40 cellular contexts compared by ENCODE assay signal in the genomic region with DNA sequence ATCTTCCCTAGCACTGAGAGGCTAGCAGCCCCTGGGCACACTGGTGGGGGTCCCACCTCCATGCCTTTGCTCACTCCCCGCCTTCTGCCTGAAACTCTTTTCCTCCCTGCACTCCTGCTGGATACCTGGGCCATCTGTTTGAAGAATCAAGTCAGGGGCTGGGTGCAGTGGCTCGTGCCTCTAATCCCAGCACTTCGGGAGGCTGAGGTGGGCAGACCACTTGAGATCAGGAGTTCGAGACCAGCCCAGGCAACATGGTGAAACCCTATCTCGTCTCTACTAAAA. TPM values are rescaled to one million over a fixed set of nuclear protein-coding genes. Genes with fewer than 3 reads are reported as not detected.
"Had no signal": no experiment of that assay in that cellular context is flagged by ENCODE, and none has a peak within 500 bp of the region (broad histone marks: within the 10 kb centered on the region; RNA-seq: fewer than 3 reads in every experiment).

No MANE protein-coding gene starts in this region.

- H3K36me3 ChIP-seq: adrenal gland, gastroesophageal sphincter, ovary, upper lobe of left lung had no signal

- H3K27me3 ChIP-seq: ovary, upper lobe of left lung had no signal

- ATAC-seq: body of pancreas; gastroesophageal sphincter; left cardiac atrium; left ventricle myocardium superior; mucosa of descending colon; sciatic nerve; stimulated activated memory B cell treated with anti-CD40 and anti-IgM and Interleukin-4, amounts not matched to agents 10 μg/mL and 1 μg/mL and 100 μg/mL, for 72 hours; stimulated activated naive CD8-positive, alpha-beta T cell treated with anti-CD3 and anti-CD28 coated beads, Interleukin-15, amount 100 ng/mL, for 72 hours; T-cell had no signal

- H3K27ac Mint-ChIP-seq: activated T-helper 1 cell treated with anti-CD3 and anti-CD28 coated beads, Interleukin-12 subunit alpha, Interleukin-12 subunit beta, Interleukin-2, Interleukin-4 antibody, amounts not matched to agents 30 ng/mL and 10 ng/mL and 1 ng/mL, durations not matched to agents 14 hours and 24 hours and 36 hours; nephron; progenitor cell of endocrine pancreas; stimulated activated memory B cell treated with anti-CD40 and anti-IgM and Interleukin-4, amounts not matched to agents 10 μg/mL and 1 μg/mL and 100 μg/mL, for 72 hours; T-helper 2 cell treated with Interferon-gamma antibody and Interleukin-4, amounts not matched to agents 5 μg/mL and 100 μg/mL, for 36 hours had no signal

- FAIRE-seq: colon, keratinocyte had no signal

- H3K4me3 Mint-ChIP-seq: activated naive CD4-positive, alpha-beta T cell treated with anti-CD3 and anti-CD28 coated beads for 36 hours; activated naive CD8-positive, alpha-beta T cell treated with anti-CD3 and anti-CD28 coated beads for 36 hours; activated T-helper 1 cell treated with anti-CD3 and anti-CD28 coated beads, Interleukin-12 subunit alpha, Interleukin-12 subunit beta, Interleukin-2, Interleukin-4 antibody, amounts not matched to agents 30 ng/mL and 10 ng/mL and 1 ng/mL, durations not matched to agents 14 hours and 24 hours and 36 hours; nephron; stimulated activated memory B cell treated with anti-CD40 and anti-IgM and Interleukin-4, amounts not matched to agents 10 μg/mL and 1 μg/mL and 100 μg/mL, for 72 hours; stimulated activated naive CD8-positive, alpha-beta T cell treated with anti-CD3 and anti-CD28 coated beads, Interleukin-15, amount 100 ng/mL, for 72 hours; T-helper 2 cell treated with Interferon-gamma antibody and Interleukin-4, amounts not matched to agents 5 μg/mL and 100 μg/mL, for 36 hours had no signal

- DNase-seq: activated CD4-positive, alpha-beta T cell treated with anti-CD3 and anti-CD28 coated beads for 4 hours; activated CD4-positive, alpha-beta T cell treated with anti-CD3 and anti-CD28 coated beads, Interleukin-2, amount 50 U/mL, for 4 hours; activated CD8-positive, alpha-beta memory T cell treated with anti-CD3 and anti-CD28 coated beads, Interleukin-2, amount 50 U/mL, for 4 hours; activated effector memory CD4-positive, alpha-beta T cell treated with anti-CD3 and anti-CD28 coated beads, Interleukin-2, amount 50 U/mL, for 16 hours; activated naive CD8-positive, alpha-beta T cell treated with anti-CD3 and anti-CD28 coated beads for 36 hours; activated T-cell treated with anti-CD3 and anti-CD28 coated beads, Interleukin-2, amount 50 U/mL, for 1 hour; adrenal gland; aorta; body of pancreas; effector CD8-positive, alpha-beta T cell; head of caudate nucleus; hippocampal formation; left cardiac atrium; left ventricle myocardium superior; mucosa of descending colon; ovary; stimulated activated CD4-positive, alpha-beta T cell treated with anti-CD3 and anti-CD28 coated beads, Interleukin-12 subunit alpha, Interleukin-12 subunit beta, amount 100 ng/mL, for 4 hours; stimulated activated CD4-positive, alpha-beta T cell treated with anti-CD3 and anti-CD28 coated beads, Interleukin-4, amount 100 ng/mL, for 24 hours; stimulated activated naive CD8-positive, alpha-beta T cell treated with anti-CD3 and anti-CD28 coated beads, Interleukin-15, amount 100 ng/mL, for 72 hours; substantia nigra; T-cell; upper lobe of left lung had no signal

- H3K9me3 ChIP-seq: adrenal gland, body of pancreas, gastroesophageal sphincter, mucosa of descending colon, ovary, upper lobe of left lung had no signal

- H3K27ac ChIP-seq: adrenal gland, body of pancreas, gastroesophageal sphincter, ovary, skin epidermis, upper lobe of left lung had no signal

- H3K36me3 Mint-ChIP-seq: activated naive CD8-positive, alpha-beta T cell treated with anti-CD3 and anti-CD28 coated beads for 36 hours; stimulated activated memory B cell treated with anti-CD40 and anti-IgM and Interleukin-4, amounts not matched to agents 10 μg/mL and 1 μg/mL and 100 μg/mL, for 72 hours; T-cell had no signal

- H3K27me3 Mint-ChIP-seq: activated naive CD8-positive, alpha-beta T cell treated with anti-CD3 and anti-CD28 coated beads for 36 hours; progenitor cell of endocrine pancreas; stimulated activated naive CD8-positive, alpha-beta T cell treated with anti-CD3 and anti-CD28 coated beads, Interleukin-15, amount 100 ng/mL, for 72 hours; T-cell had no signal

- H3K4me3 ChIP-seq: adrenal gland, body of pancreas, gastroesophageal sphincter, mucosa of descending colon, ovary, skin epidermis, upper lobe of left lung had no signal

- H3K4me1 Mint-ChIP-seq: nephron had no signal

- H3K9me3 Mint-ChIP-seq: activated naive CD4-positive, alpha-beta T cell treated with anti-CD3 and anti-CD28 coated beads for 36 hours; activated naive CD8-positive, alpha-beta T cell treated with anti-CD3 and anti-CD28 coated beads for 36 hours; activated T-helper 1 cell treated with anti-CD3 and anti-CD28 coated beads, Interleukin-12 subunit alpha, Interleukin-12 subunit beta, Interleukin-2, Interleukin-4 antibody, amounts not matched to agents 30 ng/mL and 10 ng/mL and 1 ng/mL, durations not matched to agents 14 hours and 24 hours and 36 hours; nephron; stimulated activated memory B cell treated with anti-CD40 and anti-IgM and Interleukin-4, amounts not matched to agents 10 μg/mL and 1 μg/mL and 100 μg/mL, for 72 hours; stimulated activated naive CD8-positive, alpha-beta T cell treated with anti-CD3 and anti-CD28 coated beads, Interleukin-15, amount 100 ng/mL, for 72 hours; T-cell; T-helper 2 cell treated with Interferon-gamma antibody and Interleukin-4, amounts not matched to agents 5 μg/mL and 100 μg/mL, for 36 hours had no signal

RNA-seq across cellular contexts. Expression of a gene that starts 15.7 kb away (rescaled TPM):
- total RNA-seq: activated T-helper 1 cell treated with anti-CD3 and anti-CD28 coated beads, Interleukin-12 subunit alpha, Interleukin-12 subunit beta, Interleukin-2, Interleukin-4 antibody, amounts not matched to agents 30 ng/mL and 10 ng/mL and 1 ng/mL, durations not matched to agents 14 hours and 24 hours and 36 hours; aorta; dermis microvascular lymphatic vessel endothelial cell; fibroblast of lung; fibroblast of villous mesenchyme; gastroesophageal sphincter; left cardiac atrium; left ventricle myocardium superior; lung microvascular endothelial cell; myocyte had no signal
- polyA plus RNA-seq: aorta, fibroblast of lung had no signal

RNA-seq across cellular contexts. Expression of a gene that starts 46.4 kb away (rescaled TPM):
- total RNA-seq: aorta, body of pancreas, dermis microvascular lymphatic vessel endothelial cell, fibroblast of lung, fibroblast of villous mesenchyme, gastroesophageal sphincter, left cardiac atrium, left ventricle myocardium superior, lung microvascular endothelial cell, mesenteric fat pad, myocyte, renal cortical epithelial cell, sciatic nerve, upper lobe of left lung had no signal
- polyA plus RNA-seq: fibroblast of lung, keratinocyte had no signal

RNA-seq across cellular contexts. Expression of a gene that starts 50.8 kb away (rescaled TPM):
- total RNA-seq: adrenal gland, aorta, fibroblast of lung, fibroblast of villous mesenchyme, gastroesophageal sphincter, left cardiac atrium, left ventricle myocardium superior, mesenteric fat pad, myocyte, sciatic nerve had no signal
- polyA plus RNA-seq: aorta, fibroblast of lung, keratinocyte, ovary had no signal
